1 cellular context compared by ENCODE assay signal in genomic region chr15:64423970-64424369, GRCh38.
TF ChIP-seq lines count a peak whose summit lies in the region.

No MANE protein-coding gene starts in this region.

TF ChIP-seq in endothelial cell of umbilical vein, 7 proteins besides CTCF, POLR2A, EP300 and RAD21:
- TF ChIP-seq POLR2AphosphoS5 (IDR thresholded peaks at IDR 0.05; ENCODE audit: insufficient read depth, low read depth, low read length) (no peak), MYC (IDR thresholded peaks at IDR 0.05; ENCODE audit: low read depth, low read length) (no peak), GATA2 (IDR thresholded peaks at IDR 0.05; ENCODE audit: insufficient read depth, insufficient read length, low read depth, low read length) (no peak), JUN (IDR thresholded peaks at IDR 0.05; ENCODE audit: borderline replicate concordance, insufficient read depth, insufficient read length, low read depth) (no peak), FOS (IDR thresholded peaks at IDR 0.05; ENCODE audit: borderline replicate concordance, insufficient read depth, low read length) (no peak), MAX (IDR thresholded peaks at IDR 0.05; ENCODE audit: insufficient read depth, insufficient read length) (no peak)
